Comparison of ENCODE assay signal across 21 cellular contexts in the genomic region with DNA sequence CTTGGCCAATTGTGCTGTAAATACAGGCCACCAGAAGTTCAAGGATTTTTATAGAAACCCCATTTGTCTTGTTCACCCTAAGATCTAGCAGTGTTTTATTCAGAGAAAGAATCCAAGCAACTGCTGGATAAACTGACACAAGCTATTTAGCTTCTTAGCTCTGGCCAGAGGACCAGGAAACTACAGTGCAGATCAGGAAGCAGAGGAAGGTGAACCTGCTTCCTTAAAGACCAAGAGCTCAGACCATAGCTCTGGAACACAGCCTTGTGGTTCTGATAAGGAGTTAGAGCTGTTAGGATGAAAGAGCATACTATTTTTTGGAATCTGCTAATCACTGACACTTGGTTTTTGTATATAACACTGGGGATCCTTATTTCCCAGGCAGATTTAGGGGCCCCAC. TPM values are rescaled to one million over a fixed set of nuclear protein-coding genes. Genes with fewer than 3 reads are reported as not detected.
"Had no signal": no experiment of that assay in that cellular context is flagged by ENCODE, and none has a peak within 500 bp of the region (broad histone marks: within the 10 kb centered on the region; RNA-seq: fewer than 3 reads in every experiment).

No MANE protein-coding gene starts in this region.

- H3K4me1 Mint-ChIP-seq: activated B cell treated with CpG ODN at 0.5 μM for 24 hours; activated CD4-positive, alpha-beta T cell treated with anti-CD3 and anti-CD28 coated beads for 36 hours; activated naive CD4-positive, alpha-beta T cell treated with anti-CD3 and anti-CD28 coated beads, Interleukin-2, amount 50 U/mL, for 24 hours; naive thymus-derived CD4-positive, alpha-beta T cell; stimulated activated naive CD8-positive, alpha-beta T cell treated with anti-CD3 and anti-CD28 coated beads, Interleukin-15, amount 100 ng/mL, for 72 hours had no signal

- ATAC-seq: activated CD4-positive, alpha-beta T cell treated with anti-CD3 and anti-CD28 coated beads for 36 hours; esophagus mucosa; lower lobe of right lung; naive thymus-derived CD4-positive, alpha-beta T cell; stimulated activated naive CD8-positive, alpha-beta T cell treated with anti-CD3 and anti-CD28 coated beads, Interleukin-15, amount 100 ng/mL, for 72 hours had no signal

- H3K4me1 ChIP-seq: ascending aorta had no signal

- H3K4me3 Mint-ChIP-seq: activated B cell treated with CpG ODN at 0.5 μM for 24 hours; activated CD4-positive, alpha-beta memory T cell treated with anti-CD3 and anti-CD28 coated beads for 36 hours; activated CD4-positive, alpha-beta T cell treated with anti-CD3 and anti-CD28 coated beads for 36 hours; activated naive CD4-positive, alpha-beta T cell treated with anti-CD3 and anti-CD28 coated beads, Interleukin-2, amount 50 U/mL, for 24 hours; dendritic cell treated with granulocyte-macrophage colony-stimulating factor and Interleukin-4, amounts not matched to agents 40 ng/mL and 50 ng/mL, for 4 days; naive thymus-derived CD4-positive, alpha-beta T cell; stimulated activated naive CD8-positive, alpha-beta T cell treated with anti-CD3 and anti-CD28 coated beads, Interleukin-15, amount 100 ng/mL, for 72 hours had no signal

- H3K27ac Mint-ChIP-seq: activated B cell treated with CpG ODN at 0.5 μM for 24 hours; activated CD4-positive, alpha-beta T cell treated with anti-CD3 and anti-CD28 coated beads for 36 hours; activated naive CD4-positive, alpha-beta T cell treated with anti-CD3 and anti-CD28 coated beads, Interleukin-2, amount 50 U/mL, for 24 hours; dendritic cell treated with granulocyte-macrophage colony-stimulating factor and Interleukin-4, amounts not matched to agents 40 ng/mL and 50 ng/mL, for 4 days had no signal

- H3K4me3 ChIP-seq: adrenal gland, ascending aorta, lower lobe of right lung, tibial nerve had no signal

- H3K9me3 ChIP-seq: adrenal gland, ascending aorta, lower lobe of right lung, tibial nerve had no signal

- DNase-seq: activated B cell treated with CpG ODN at 0.5 μM for 24 hours; activated CD4-positive, alpha-beta memory T cell treated with anti-CD3 and anti-CD28 coated beads for 36 hours; activated CD4-positive, alpha-beta T cell treated with anti-CD3 and anti-CD28 coated beads for 36 hours; activated gamma-delta T cell treated with Interleukin-2 at 50 U/mL for 16 hours; adrenal gland; brain microvascular endothelial cell; caudate nucleus; effector CD8-positive, alpha-beta T cell; head of caudate nucleus; hypothalamus; lower lobe of right lung; naive thymus-derived CD4-positive, alpha-beta T cell; retina; stimulated activated CD4-positive, alpha-beta T cell treated with anti-CD3 and anti-CD28 coated beads, Interleukin-1b, Interleukin-23, amount 100 ng/mL, for 48 hours; stimulated activated naive CD8-positive, alpha-beta T cell treated with anti-CD3 and anti-CD28 coated beads, Interleukin-15, amount 100 ng/mL, for 72 hours; T-helper 1 cell had no signal

- H3K27me3 Mint-ChIP-seq: activated B cell treated with CpG ODN at 0.5 μM for 24 hours; activated CD4-positive, alpha-beta memory T cell treated with anti-CD3 and anti-CD28 coated beads for 36 hours; activated CD4-positive, alpha-beta T cell treated with anti-CD3 and anti-CD28 coated beads for 36 hours; activated naive CD4-positive, alpha-beta T cell treated with anti-CD3 and anti-CD28 coated beads, Interleukin-2, amount 50 U/mL, for 24 hours; dendritic cell treated with granulocyte-macrophage colony-stimulating factor and Interleukin-4, amounts not matched to agents 40 ng/mL and 50 ng/mL, for 4 days; naive thymus-derived CD4-positive, alpha-beta T cell; stimulated activated naive CD8-positive, alpha-beta T cell treated with anti-CD3 and anti-CD28 coated beads, Interleukin-15, amount 100 ng/mL, for 72 hours had no signal

- H3K27me3 ChIP-seq: adrenal gland, ascending aorta, brain microvascular endothelial cell, tibial nerve had no signal

- H3K27ac ChIP-seq: ascending aorta, brain microvascular endothelial cell, lower lobe of right lung had no signal

- H3K9me3 Mint-ChIP-seq: activated B cell treated with CpG ODN at 0.5 μM for 24 hours; activated CD4-positive, alpha-beta memory T cell treated with anti-CD3 and anti-CD28 coated beads for 36 hours; activated naive CD4-positive, alpha-beta T cell treated with anti-CD3 and anti-CD28 coated beads, Interleukin-2, amount 50 U/mL, for 24 hours; dendritic cell treated with granulocyte-macrophage colony-stimulating factor and Interleukin-4, amounts not matched to agents 40 ng/mL and 50 ng/mL, for 4 days; stimulated activated naive CD8-positive, alpha-beta T cell treated with anti-CD3 and anti-CD28 coated beads, Interleukin-15, amount 100 ng/mL, for 72 hours had no signal

RNA-seq across cellular contexts. Expression of a gene that starts 5.2 kb away (rescaled TPM):
- total RNA-seq: ascending aorta had no signal
